Comparison of ENCODE assay signal across 1 cellular context in genomic region chr5:153099328-153099727, GRCh38.
TF ChIP-seq lines count a peak whose summit lies in the region.

No MANE protein-coding gene starts in this region.

TF ChIP-seq in GM23338, 12 proteins besides CTCF, POLR2A, EP300 and RAD21 (continued from another document):
- TF ChIP-seq ZNF462 (CRISPR knock-in tag; IDR thresholded peaks at IDR 0.05), result no peak
- TF ChIP-seq EZH2 (IDR thresholded peaks at IDR 0.05; ENCODE audit: low read depth, unreplicated experiment), result no peak
- TF ChIP-seq CREB1 (CRISPR knock-in tag; IDR thresholded peaks at IDR 0.05; ENCODE audit: low read depth), result no peak
- TF ChIP-seq POLR2AphosphoS5 (IDR thresholded peaks at IDR 0.05; ENCODE audit: low read depth), result no peak
- TF ChIP-seq ETS1 (IDR thresholded peaks at IDR 0.05), result no peak
- TF ChIP-seq ZNF114 (CRISPR knock-in tag; IDR thresholded peaks at IDR 0.05), result no peak
- no peak for TF ChIP-seq EZH2phosphoT487 (IDR thresholded peaks at IDR 0.05; ENCODE audit: unreplicated experiment)
- no peak for TF ChIP-seq NANOG (IDR thresholded peaks at IDR 0.05; ENCODE audit: borderline replicate concordance)
- TF ChIP-seq STAT1 (IDR thresholded peaks at IDR 0.05; ENCODE audit: unreplicated experiment), result no peak
- TF ChIP-seq ZNF331 (CRISPR knock-in tag; IDR thresholded peaks at IDR 0.05; ENCODE audit: low read depth), result no peak
- no peak for TF ChIP-seq JUNB (IDR thresholded peaks at IDR 0.05; ENCODE audit: unreplicated experiment)
